27 cellular contexts compared by ENCODE assay signal in the genomic region with DNA sequence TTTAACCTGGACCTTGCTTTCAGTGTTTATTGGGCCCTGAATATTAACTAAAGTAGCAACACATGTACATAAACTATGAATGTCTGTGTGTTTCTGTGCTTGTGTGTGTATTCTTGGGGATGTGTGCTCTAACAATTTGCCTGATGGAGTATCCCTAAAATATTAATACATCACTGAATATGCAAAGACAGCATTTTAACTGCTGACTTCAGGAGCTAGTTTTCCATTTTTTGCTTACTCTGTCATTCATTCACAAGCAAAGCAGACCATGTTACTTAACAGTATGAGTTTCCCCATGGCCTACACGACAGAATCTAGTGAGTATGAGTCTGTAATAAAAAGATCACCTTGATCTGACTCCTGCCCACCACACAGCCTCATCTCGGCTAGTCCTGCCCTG.
"Had no signal": no experiment of that assay in that cellular context is flagged by ENCODE, and none has a peak within 500 bp of the region (broad histone marks: within the 10 kb centered on the region; RNA-seq: fewer than 3 reads in every experiment).

No MANE protein-coding gene starts in this region.

- H3K36me3 ChIP-seq: colonic mucosa, esophagus squamous epithelium, gastrocnemius medialis, heart right ventricle, left lung, lower lobe of right lung had no signal

- H3K36me3 Mint-ChIP-seq: naive thymus-derived CD4-positive, alpha-beta T cell had no signal

- H3K27me3 ChIP-seq: colonic mucosa, esophagus squamous epithelium, gastrocnemius medialis, heart right ventricle, left lung had no signal

- FAIRE-seq: endometrium, islet of Langerhans, keratinocyte had no signal

- H3K4me3 ChIP-seq: colonic mucosa, esophagus squamous epithelium, gastrocnemius medialis, heart right ventricle, left lung, lower lobe of right lung had no signal

- DNase-seq: colonic mucosa; cortex of kidney; effector CD8-positive, alpha-beta T cell; effector memory CD8-positive, alpha-beta T cell; endodermal cell; erythroblast; esophagus squamous epithelium; foreskin fibroblast; foreskin melanocyte; gastrocnemius medialis; glutamatergic neuron; head of caudate nucleus; heart right ventricle; hippocampal formation; left cardiac atrium; left lung; left ventricle myocardium superior; lower lobe of right lung; mesenchymal stem cell; midbrain; naive thymus-derived CD4-positive, alpha-beta T cell had no signal

- H3K27me3 Mint-ChIP-seq: dendritic cell treated with granulocyte-macrophage colony-stimulating factor and Interleukin-4, amounts not matched to agents 40 ng/mL and 50 ng/mL, for 4 days; effector memory CD8-positive, alpha-beta T cell; naive thymus-derived CD4-positive, alpha-beta T cell had no signal

- H3K27ac ChIP-seq: colonic mucosa, epithelial cell of prostate, esophagus squamous epithelium, gastrocnemius medialis, heart right ventricle, left lung, lower lobe of right lung had no signal

- H3K9me3 ChIP-seq: colonic mucosa, esophagus squamous epithelium, gastrocnemius medialis, left lung, lower lobe of right lung had no signal

- H3K27ac Mint-ChIP-seq: dendritic cell treated with granulocyte-macrophage colony-stimulating factor and Interleukin-4, amounts not matched to agents 40 ng/mL and 50 ng/mL, for 4 days; effector memory CD8-positive, alpha-beta T cell; endodermal cell; naive thymus-derived CD4-positive, alpha-beta T cell had no signal

- H3K4me3 Mint-ChIP-seq: dendritic cell treated with granulocyte-macrophage colony-stimulating factor and Interleukin-4, amounts not matched to agents 40 ng/mL and 50 ng/mL, for 4 days; effector memory CD8-positive, alpha-beta T cell; endodermal cell; naive thymus-derived CD4-positive, alpha-beta T cell had no signal

- ATAC-seq: effector memory CD8-positive, alpha-beta T cell; esophagus mucosa; gastrocnemius medialis; heart right ventricle; left cardiac atrium; left lung; left ventricle myocardium superior; lower lobe of right lung; naive thymus-derived CD4-positive, alpha-beta T cell had no signal

- H3K9me3 Mint-ChIP-seq: dendritic cell treated with granulocyte-macrophage colony-stimulating factor and Interleukin-4, amounts not matched to agents 40 ng/mL and 50 ng/mL, for 4 days; effector memory CD8-positive, alpha-beta T cell; endodermal cell had no signal

- H3K4me1 ChIP-seq: colonic mucosa, esophagus squamous epithelium, gastrocnemius medialis, heart right ventricle, left lung, lower lobe of right lung had no signal
